Comparison of ENCODE assay signal across 1 cellular context in the genomic region with DNA sequence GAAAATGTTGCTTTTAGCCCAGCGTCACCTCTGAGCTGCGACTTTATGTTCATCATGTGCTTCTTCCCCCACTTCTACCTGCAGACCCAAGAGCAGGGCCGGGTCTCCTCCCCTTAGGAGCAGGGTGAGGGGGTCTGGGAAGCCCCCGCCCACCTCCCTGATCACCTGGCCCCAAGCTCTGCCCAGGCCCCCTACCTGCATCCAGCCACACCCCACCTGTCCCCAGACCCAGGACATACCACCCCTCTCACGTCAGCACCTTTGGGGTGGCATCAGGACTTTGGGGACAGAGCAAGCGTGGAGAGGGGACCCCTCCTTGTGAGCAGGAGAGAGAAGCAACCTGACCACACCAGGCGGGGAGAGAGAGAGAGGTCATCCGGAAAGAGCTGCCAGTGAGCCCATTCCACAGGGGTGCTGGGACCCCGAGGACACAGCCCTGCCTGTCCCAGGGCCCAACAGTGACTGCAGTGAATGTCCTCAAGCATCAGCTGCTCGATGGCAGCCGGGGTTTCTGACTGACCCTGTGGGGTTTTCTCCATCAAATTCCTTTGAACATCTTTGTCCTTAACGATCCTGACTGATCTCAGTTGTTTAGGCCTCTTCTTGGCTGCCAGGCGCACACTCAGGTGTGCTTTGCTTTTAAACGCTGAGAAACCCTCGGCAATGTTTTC.
TF ChIP-seq lines count a peak whose summit lies in the region.

No MANE protein-coding gene starts in this region.

TF ChIP-seq in H1, 55 proteins besides CTCF, POLR2A, EP300 and RAD21:
- TF ChIP-seq CHD2 (IDR thresholded peaks at IDR 0.05; ENCODE audit: low read length) (no peak), BRCA1 (IDR thresholded peaks at IDR 0.05; ENCODE audit: low read depth, low read length) (no peak), CEBPB (IDR thresholded peaks at IDR 0.05; ENCODE audit: low read depth, low read length) (no peak), EZH2 (IDR thresholded peaks at IDR 0.05; ENCODE audit: low read depth, low read length, severe bottlenecking) (no peak), GABPA (IDR thresholded peaks at IDR 0.05; ENCODE audit: borderline replicate concordance, insufficient read depth, low read length) (no peak), POLR2AphosphoS5 (IDR thresholded peaks at IDR 0.05; ENCODE audit: low read depth, low read length) (no peak), SIN3A (conservative IDR thresholded peaks at IDR 0.05 in 1 of 2, IDR thresholded peaks at IDR 0.05 in 1 of 2; ENCODE audit: low read depth in 1 of 2, low read length in 2 of 2) (no peak), TCF12 (IDR thresholded peaks at IDR 0.05; ENCODE audit: low read depth, low read length) (no peak), ASH2L (IDR thresholded peaks at IDR 0.05; ENCODE audit: low read length) (no peak)
- TF ChIP-seq, protein P1, sequence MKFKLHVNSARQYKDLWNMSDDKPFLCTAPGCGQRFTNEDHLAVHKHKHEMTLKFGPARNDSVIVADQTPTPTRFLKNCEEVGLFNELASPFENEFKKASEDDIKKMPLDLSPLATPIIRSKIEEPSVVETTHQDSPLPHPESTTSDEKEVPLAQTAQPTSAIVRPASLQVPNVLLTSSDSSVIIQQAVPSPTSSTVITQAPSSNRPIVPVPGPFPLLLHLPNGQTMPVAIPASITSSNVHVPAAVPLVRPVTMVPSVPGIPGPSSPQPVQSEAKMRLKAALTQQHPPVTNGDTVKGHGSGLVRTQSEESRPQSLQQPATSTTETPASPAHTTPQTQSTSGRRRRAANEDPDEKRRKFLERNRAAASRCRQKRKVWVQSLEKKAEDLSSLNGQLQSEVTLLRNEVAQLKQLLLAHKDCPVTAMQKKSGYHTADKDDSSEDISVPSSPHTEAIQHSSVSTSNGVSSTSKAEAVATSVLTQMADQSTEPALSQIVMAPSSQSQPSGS (IDR thresholded peaks at IDR 0.05; ENCODE audit: low read length) = no peak
